9 cellular contexts compared by ENCODE assay signal in genomic region chr3:114308830-114309229, GRCh38. TPM values are rescaled to one million over a fixed set of nuclear protein-coding genes. Genes with fewer than 3 reads are reported as not detected.
A peak's percentile ranks its signal among the peaks of the same experiment; 100 is the strongest.
DNase-seq lines count a peak whose midpoint lies in the region; ATAC-seq and TF ChIP-seq lines count a peak whose summit lies in the region.
"Had no signal": no experiment of that assay in that cellular context is flagged by ENCODE, and none has a peak within 500 bp of the region (broad histone marks: within the 10 kb centered on the region; RNA-seq: fewer than 3 reads in every experiment).

No MANE protein-coding gene starts in this region.

- no peaks in the 10 kb centered on the region for H3K27me3 Mint-ChIP-seq in T-helper 17 cell
- H3K27me3 Mint-ChIP-seq: dendritic cell treated with granulocyte-macrophage colony-stimulating factor and Interleukin-4, amounts not matched to agents 40 ng/mL and 50 ng/mL, for 4 days had no signal

- no peaks in the 10 kb centered on the region for H3K4me1 ChIP-seq in body of pancreas

- 53 to 64% methylated on average over 5 of the region's 5 CpGs for WGBS in body of pancreas, 2 donors

- H3K4me3 Mint-ChIP-seq in T-helper 17 cell, result peak overlapping the region; percentile 82
- H3K4me3 Mint-ChIP-seq: dendritic cell treated with granulocyte-macrophage colony-stimulating factor and Interleukin-4, amounts not matched to agents 40 ng/mL and 50 ng/mL, for 4 days had no signal

- no peaks in the 10 kb centered on the region for H3K27me3 ChIP-seq in body of pancreas

- H3K27ac Mint-ChIP-seq in T-helper 17 cell, result peak overlapping the region; percentile 99
- H3K27ac Mint-ChIP-seq: dendritic cell treated with granulocyte-macrophage colony-stimulating factor and Interleukin-4, amounts not matched to agents 40 ng/mL and 50 ng/mL, for 4 days had no signal

- peak overlapping the region; percentile 39 for H3K4me3 ChIP-seq in GM12865 (ENCODE audit: low read depth, low read length)
- no peak overlapping the region for H3K4me3 ChIP-seq in body of pancreas

- TF ChIP-seq POLR2A in body of pancreas (IDR thresholded peaks at IDR 0.05), result no peak

- H3K27ac ChIP-seq in body of pancreas, result no peak overlapping the region

- H3K36me3 Mint-ChIP-seq in T-helper 17 cell (ENCODE audit: low read depth), result peaks cover 2% of the 10 kb centered on the region

- intact Hi-C loops in body of pancreas (cut with DNase I), result no loop called here

- ATAC-seq in HG02571 (IDR thresholded peaks at IDR 0.05; ENCODE audit: unreplicated experiment) (peak; percentile 84), T-helper 17 cell (peak; percentile 94), esophagus mucosa (peak; percentile 52), body of pancreas (no peak)

- DNase-seq in GM12865 (ENCODE audit: low read depth) (peak; percentile 87), T-helper 17 cell (peak; percentile 47 to 57 (median 48)), body of pancreas (no peak), inferior parietal cortex (ENCODE audit: extremely low spot score) (no peak), GM13977 (ENCODE audit: low spot score) (no peak), ureter (ENCODE audit: low spot score) (no peak)

- in situ Hi-C loops in GM13977 (cut with MboI; ENCODE audit: low pct_unique_long_range_greater_than_20kb, low sequenced_read_pairs, unreplicated experiment), result no loop called here

- TF ChIP-seq CTCF in GM12865 (IDR thresholded peaks at IDR 0.05; ENCODE audit: insufficient read depth, low read depth, low read length, missing control alignments), result no peak
- TF ChIP-seq CTCF in body of pancreas (IDR thresholded peaks at IDR 0.05), result no peak
- TF ChIP-seq CTCF in GM13977 (IDR thresholded peaks at IDR 0.05; ENCODE audit: extremely low read depth, insufficient read depth, missing control alignments), result no peak

- no peaks in the 10 kb centered on the region for H3K36me3 ChIP-seq in body of pancreas (replicated peaks in 1 of 2; ENCODE audit: insufficient read depth in 1 of 2, low read depth in 2 of 2)

- peaks cover 34% of the 10 kb centered on the region for H3K4me1 Mint-ChIP-seq in T-helper 17 cell

- H3K9me3 ChIP-seq in T-helper 17 cell (ENCODE audit: control insufficient read depth, low read length, poor library complexity, severe bottlenecking), result no peaks in the 10 kb centered on the region
- no peaks in the 10 kb centered on the region for H3K9me3 ChIP-seq in body of pancreas

RNA-seq across cellular contexts. Expression of gene TIGIT, which starts 15.0 kb away (rescaled TPM):
- 10 to 100 TPM; 11.6 to 13.3 TPM for total RNA-seq in T-helper 17 cell
- 0.08 TPM for total RNA-seq in esophagus mucosa
- not detected for total RNA-seq in body of pancreas
- 0.78 TPM for total RNA-seq in ureter

Comparison
In these comparisons a context has a peak if more than half of its experiments do, and no peak if none do; other contexts are left out.
1. DNase-seq: peak in GM12865 (single experiment) and T-helper 17 cell (3 of 3); none in body of pancreas (0 of 4), inferior parietal cortex (single experiment), GM13977 (single experiment) and ureter (single experiment).